1 cellular context compared by ENCODE assay signal in the genomic region with DNA sequence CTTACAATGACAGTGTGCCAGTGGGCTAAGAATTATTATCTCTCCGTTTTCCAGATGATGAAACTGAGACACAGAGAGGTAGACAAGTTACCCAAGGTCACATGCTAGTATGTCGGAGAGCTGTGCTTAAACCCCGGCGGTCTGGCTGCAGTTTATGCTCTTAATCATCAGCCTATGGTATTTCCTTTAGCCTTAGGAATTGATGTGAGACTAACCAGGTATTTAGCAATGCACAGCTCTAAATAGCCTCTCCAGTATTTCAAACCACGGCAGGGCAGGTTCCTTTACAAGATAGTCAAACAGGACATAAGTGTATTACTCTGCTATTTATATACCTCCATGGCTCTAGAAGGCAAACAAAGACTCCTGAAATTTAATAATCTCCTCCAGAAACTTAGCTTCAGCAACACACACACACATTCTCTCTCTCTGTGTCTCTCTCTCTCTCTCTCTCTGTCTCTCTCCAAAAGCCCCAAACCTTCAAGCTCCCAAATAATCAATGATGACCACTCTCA.
TF ChIP-seq lines count a peak whose summit lies in the region.

No MANE protein-coding gene starts in this region.

TF ChIP-seq in H1, 55 proteins besides CTCF, POLR2A, EP300 and RAD21 (continued from another document):
- no peak for TF ChIP-seq NANOG (IDR thresholded peaks at IDR 0.05; ENCODE audit: insufficient read depth, low read depth, low read length, poor library complexity, severe bottlenecking)
- TF ChIP-seq CHD1 (IDR thresholded peaks at IDR 0.05; ENCODE audit: low read depth, low read length) = no peak
- TF ChIP-seq EGR1 (IDR thresholded peaks at IDR 0.05; ENCODE audit: borderline replicate concordance, low read depth, low read length) = no peak
